In genomic region chr10:89591111-89591795, GRCh38 we compare ENCODE assay signal across 1 cellular context.
TF ChIP-seq lines count a peak whose summit lies in the region.

No MANE protein-coding gene starts in this region.

TF ChIP-seq in HEK293T, 16 proteins besides CTCF, POLR2A, EP300 and RAD21 (continued from another document):
- no peak for TF ChIP-seq PKNOX1 (IDR thresholded peaks at IDR 0.05)
- no peak for TF ChIP-seq ELF4 (IDR thresholded peaks at IDR 0.05)
